Comparison of ENCODE assay signal across 1 cellular context in the genomic region with DNA sequence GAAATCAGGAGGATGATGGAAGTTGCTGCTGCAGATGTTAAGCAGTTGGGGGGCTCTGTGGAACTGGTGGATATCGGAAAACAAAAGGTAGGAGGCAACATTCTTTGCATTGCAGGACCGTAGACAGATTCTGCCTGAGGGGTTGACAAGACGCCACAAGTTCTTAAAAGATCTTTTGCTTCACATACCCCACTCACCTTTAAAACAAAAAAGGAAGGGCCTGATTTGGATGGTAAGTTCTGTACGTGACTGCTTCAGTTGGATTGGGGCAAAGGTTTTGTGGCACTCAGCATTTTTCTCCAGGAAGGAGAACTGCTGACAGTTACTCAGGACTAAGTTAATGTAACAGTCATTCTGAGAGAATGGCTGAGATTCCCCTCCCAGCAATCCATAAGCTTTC.
TF ChIP-seq lines count a peak whose summit lies in the region.

No MANE protein-coding gene starts in this region.

TF ChIP-seq in GM23338, 12 proteins besides CTCF, POLR2A, EP300 and RAD21 (continued from another document):
- TF ChIP-seq, protein P1, sequence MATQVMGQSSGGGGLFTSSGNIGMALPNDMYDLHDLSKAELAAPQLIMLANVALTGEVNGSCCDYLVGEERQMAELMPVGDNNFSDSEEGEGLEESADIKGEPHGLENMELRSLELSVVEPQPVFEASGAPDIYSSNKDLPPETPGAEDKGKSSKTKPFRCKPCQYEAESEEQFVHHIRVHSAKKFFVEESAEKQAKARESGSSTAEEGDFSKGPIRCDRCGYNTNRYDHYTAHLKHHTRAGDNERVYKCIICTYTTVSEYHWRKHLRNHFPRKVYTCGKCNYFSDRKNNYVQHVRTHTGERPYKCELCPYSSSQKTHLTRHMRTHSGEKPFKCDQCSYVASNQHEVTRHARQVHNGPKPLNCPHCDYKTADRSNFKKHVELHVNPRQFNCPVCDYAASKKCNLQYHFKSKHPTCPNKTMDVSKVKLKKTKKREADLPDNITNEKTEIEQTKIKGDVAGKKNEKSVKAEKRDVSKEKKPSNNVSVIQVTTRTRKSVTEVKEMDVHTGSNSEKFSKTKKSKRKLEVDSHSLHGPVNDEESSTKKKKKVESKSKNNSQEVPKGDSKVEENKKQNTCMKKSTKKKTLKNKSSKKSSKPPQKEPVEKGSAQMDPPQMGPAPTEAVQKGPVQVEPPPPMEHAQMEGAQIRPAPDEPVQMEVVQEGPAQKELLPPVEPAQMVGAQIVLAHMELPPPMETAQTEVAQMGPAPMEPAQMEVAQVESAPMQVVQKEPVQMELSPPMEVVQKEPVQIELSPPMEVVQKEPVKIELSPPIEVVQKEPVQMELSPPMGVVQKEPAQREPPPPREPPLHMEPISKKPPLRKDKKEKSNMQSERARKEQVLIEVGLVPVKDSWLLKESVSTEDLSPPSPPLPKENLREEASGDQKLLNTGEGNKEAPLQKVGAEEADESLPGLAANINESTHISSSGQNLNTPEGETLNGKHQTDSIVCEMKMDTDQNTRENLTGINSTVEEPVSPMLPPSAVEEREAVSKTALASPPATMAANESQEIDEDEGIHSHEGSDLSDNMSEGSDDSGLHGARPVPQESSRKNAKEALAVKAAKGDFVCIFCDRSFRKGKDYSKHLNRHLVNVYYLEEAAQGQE (IDR thresholded peaks at IDR 0.05; ENCODE audit: unreplicated experiment): no peak
- TF ChIP-seq, protein P2, sequence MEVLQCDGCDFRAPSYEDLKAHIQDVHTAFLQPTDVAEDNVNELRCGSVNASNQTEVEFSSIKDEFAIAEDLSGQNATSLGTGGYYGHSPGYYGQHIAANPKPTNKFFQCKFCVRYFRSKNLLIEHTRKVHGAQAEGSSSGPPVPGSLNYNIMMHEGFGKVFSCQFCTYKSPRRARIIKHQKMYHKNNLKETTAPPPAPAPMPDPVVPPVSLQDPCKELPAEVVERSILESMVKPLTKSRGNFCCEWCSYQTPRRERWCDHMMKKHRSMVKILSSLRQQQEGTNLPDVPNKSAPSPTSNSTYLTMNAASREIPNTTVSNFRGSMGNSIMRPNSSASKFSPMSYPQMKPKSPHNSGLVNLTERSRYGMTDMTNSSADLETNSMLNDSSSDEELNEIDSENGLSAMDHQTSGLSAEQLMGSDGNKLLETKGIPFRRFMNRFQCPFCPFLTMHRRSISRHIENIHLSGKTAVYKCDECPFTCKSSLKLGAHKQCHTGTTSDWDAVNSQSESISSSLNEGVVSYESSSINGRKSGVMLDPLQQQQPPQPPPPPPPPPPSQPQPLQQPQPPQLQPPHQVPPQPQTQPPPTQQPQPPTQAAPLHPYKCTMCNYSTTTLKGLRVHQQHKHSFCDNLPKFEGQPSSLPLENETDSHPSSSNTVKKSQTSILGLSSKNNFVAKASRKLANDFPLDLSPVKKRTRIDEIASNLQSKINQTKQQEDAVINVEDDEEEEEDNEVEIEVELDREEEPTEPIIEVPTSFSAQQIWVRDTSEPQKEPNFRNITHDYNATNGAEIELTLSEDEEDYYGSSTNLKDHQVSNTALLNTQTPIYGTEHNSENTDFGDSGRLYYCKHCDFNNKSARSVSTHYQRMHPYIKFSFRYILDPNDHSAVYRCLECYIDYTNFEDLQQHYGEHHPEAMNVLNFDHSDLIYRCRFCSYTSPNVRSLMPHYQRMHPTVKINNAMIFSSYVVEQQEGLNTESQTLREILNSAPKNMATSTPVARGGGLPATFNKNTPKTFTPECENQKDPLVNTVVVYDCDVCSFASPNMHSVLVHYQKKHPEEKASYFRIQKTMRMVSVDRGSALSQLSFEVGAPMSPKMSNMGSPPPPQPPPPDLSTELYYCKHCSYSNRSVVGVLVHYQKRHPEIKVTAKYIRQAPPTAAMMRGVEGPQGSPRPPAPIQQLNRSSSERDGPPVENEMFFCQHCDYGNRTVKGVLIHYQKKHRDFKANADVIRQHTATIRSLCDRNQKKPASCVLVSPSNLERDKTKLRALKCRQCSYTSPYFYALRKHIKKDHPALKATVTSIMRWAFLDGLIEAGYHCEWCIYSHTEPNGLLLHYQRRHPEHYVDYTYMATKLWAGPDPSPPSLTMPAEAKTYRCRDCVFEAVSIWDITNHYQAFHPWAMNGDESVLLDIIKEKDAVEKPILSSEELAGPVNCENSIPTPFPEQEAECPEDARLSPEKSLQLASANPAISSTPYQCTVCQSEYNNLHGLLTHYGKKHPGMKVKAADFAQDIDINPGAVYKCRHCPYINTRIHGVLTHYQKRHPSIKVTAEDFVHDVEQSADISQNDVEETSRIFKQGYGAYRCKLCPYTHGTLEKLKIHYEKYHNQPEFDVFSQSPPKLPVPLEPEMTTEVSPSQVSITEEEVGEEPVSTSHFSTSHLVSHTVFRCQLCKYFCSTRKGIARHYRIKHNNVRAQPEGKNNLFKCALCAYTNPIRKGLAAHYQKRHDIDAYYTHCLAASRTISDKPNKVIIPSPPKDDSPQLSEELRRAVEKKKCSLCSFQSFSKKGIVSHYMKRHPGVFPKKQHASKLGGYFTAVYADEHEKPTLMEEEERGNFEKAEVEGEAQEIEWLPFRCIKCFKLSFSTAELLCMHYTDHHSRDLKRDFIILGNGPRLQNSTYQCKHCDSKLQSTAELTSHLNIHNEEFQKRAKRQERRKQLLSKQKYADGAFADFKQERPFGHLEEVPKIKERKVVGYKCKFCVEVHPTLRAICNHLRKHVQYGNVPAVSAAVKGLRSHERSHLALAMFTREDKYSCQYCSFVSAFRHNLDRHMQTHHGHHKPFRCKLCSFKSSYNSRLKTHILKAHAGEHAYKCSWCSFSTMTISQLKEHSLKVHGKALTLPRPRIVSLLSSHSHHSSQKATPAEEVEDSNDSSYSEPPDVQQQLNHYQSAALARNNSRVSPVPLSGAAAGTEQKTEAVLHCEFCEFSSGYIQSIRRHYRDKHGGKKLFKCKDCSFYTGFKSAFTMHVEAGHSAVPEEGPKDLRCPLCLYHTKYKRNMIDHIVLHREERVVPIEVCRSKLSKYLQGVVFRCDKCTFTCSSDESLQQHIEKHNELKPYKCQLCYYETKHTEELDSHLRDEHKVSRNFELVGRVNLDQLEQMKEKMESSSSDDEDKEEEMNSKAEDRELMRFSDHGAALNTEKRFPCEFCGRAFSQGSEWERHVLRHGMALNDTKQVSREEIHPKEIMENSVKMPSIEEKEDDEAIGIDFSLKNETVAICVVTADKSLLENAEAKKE (CRISPR knock-in tag; IDR thresholded peaks at IDR 0.05): no peak
- TF ChIP-seq EZH2phosphoT487 (IDR thresholded peaks at IDR 0.05; ENCODE audit: unreplicated experiment) (no peak), JUNB (IDR thresholded peaks at IDR 0.05; ENCODE audit: unreplicated experiment) (no peak), NANOG (IDR thresholded peaks at IDR 0.05; ENCODE audit: borderline replicate concordance) (no peak), POLR2AphosphoS5 (IDR thresholded peaks at IDR 0.05; ENCODE audit: low read depth) (no peak), STAT1 (IDR thresholded peaks at IDR 0.05; ENCODE audit: unreplicated experiment) (no peak), ZNF114 (CRISPR knock-in tag; IDR thresholded peaks at IDR 0.05) (no peak), CREB1 (CRISPR knock-in tag; IDR thresholded peaks at IDR 0.05; ENCODE audit: low read depth) (no peak), ZNF331 (CRISPR knock-in tag; IDR thresholded peaks at IDR 0.05; ENCODE audit: low read depth) (no peak)
- TF ChIP-seq, protein P3, sequence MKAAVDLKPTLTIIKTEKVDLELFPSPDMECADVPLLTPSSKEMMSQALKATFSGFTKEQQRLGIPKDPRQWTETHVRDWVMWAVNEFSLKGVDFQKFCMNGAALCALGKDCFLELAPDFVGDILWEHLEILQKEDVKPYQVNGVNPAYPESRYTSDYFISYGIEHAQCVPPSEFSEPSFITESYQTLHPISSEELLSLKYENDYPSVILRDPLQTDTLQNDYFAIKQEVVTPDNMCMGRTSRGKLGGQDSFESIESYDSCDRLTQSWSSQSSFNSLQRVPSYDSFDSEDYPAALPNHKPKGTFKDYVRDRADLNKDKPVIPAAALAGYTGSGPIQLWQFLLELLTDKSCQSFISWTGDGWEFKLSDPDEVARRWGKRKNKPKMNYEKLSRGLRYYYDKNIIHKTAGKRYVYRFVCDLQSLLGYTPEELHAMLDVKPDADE (IDR thresholded peaks at IDR 0.05): no peak
